22 cellular contexts compared by ENCODE assay signal in the genomic region with DNA sequence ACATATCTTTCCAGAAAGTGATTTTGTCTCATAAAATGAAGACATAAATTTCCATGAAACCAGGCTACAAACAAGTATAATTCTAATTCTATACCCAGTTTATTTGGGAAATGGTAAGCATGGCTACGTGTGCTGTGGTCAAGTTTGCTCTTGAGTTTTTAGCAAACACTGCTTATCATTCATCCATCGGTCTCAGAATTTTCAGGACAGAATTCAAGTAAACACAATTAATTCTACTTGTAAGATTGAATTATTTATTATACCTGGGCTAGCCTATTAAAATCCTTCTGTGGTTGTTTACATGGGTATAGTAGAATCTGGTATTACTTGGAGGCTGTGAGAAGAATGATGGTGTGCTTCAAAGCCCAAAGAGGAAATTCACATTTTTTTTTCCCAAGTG.
"Had no signal": no experiment of that assay in that cellular context is flagged by ENCODE, and none has a peak within 500 bp of the region (broad histone marks: within the 10 kb centered on the region; RNA-seq: fewer than 3 reads in every experiment).

No MANE protein-coding gene starts in this region.

- DNase-seq: IMR-90, Karpas-422, KG1, NCI-H1092, NCI-H1105 treated with DMSO at 0.1 percent for 48 hours, NCI-H1417 treated with DMSO at 0.1 percent for 48 hours, NCI-H146, NCI-H1694 treated with DMSO at 0.1 percent for 48 hours, NCI-H1930, NCI-H2081, NCI-H2107, NCI-H2227 treated with DMSO at 0.1 percent for 48 hours, NCI-H446, NCI-H510A, NCI-H524 treated with DMSO at 0.1 percent for 48 hours, NCI-H69, NCI-H774, Right ventricle myocardium superior, RPMI8226, SIG-M5 had no signal

- H3K27me3 ChIP-seq: SJSA1 had no signal

- H3K27ac ChIP-seq: SJSA1, SK-N-MC had no signal

- H3K4me3 ChIP-seq: SJSA1, SK-N-MC had no signal

- H3K9me3 ChIP-seq: SJSA1 had no signal

- H3K36me3 ChIP-seq: SJSA1 had no signal

- H3K4me1 ChIP-seq: SJSA1 had no signal
